Comparison of ENCODE assay signal across 8 cellular contexts in genomic region chr3:57998366-57999283, GRCh38. TPM values are rescaled to one million over a fixed set of nuclear protein-coding genes. Genes with fewer than 3 reads are reported as not detected.
A peak's percentile ranks its signal among the peaks of the same experiment; 100 is the strongest.
DNase-seq lines count a peak whose midpoint lies in the region; ATAC-seq and TF ChIP-seq lines count a peak whose summit lies in the region.

No MANE protein-coding gene starts in this region.

- H3K4ac ChIP-seq in H9 (ENCODE audit: low read depth, low read length), result no peak overlapping the region

- no peak overlapping the region for H3K18ac ChIP-seq in H9 (ENCODE audit: insufficient read length, low read depth, low read length)

- H3K4me2 ChIP-seq in H9 (ENCODE audit: insufficient read depth, insufficient read length, low read length), result no peak overlapping the region

- H3K36me3 Mint-ChIP-seq in CD4-positive, alpha-beta memory T cell, result no peaks in the 10 kb centered on the region
- H3K36me3 Mint-ChIP-seq in H9 (ENCODE audit: insufficient read depth in 1 of 3, low read depth in 3 of 3) (no peaks in the 10 kb centered on the region), T-helper 17 cell (ENCODE audit: low read depth) (no peaks in the 10 kb centered on the region)

- POLR2A ChIA-PET in CD4-positive, alpha-beta memory T cell (lab: Charles Lee; ENCODE audit: partially characterized antibody), result no interaction called here
- POLR2A ChIA-PET in A673 (lab: Charles Lee; ENCODE audit: low non-redundant PET), result no interaction called here

- H4K5ac ChIP-seq in H9 (ENCODE audit: insufficient read length, low read depth, low read length), result no peak overlapping the region

- peak overlapping the region in 1 of 2 donors; percentile 31 for H3K4me3 ChIP-seq in CD4-positive, alpha-beta memory T cell (ENCODE audit: low read length in 2 of 2)
- H3K4me3 ChIP-seq in left ventricle myocardium inferior (peak overlapping the region; percentile 20), transverse colon (peak overlapping the region in 1 of 4 donors; percentile 0), A673 (ENCODE audit: low read depth, low read length, poor library complexity, severe bottlenecking) (no peak overlapping the region)

- H3K36me3 ChIP-seq in CD4-positive, alpha-beta memory T cell (ENCODE audit: insufficient read depth, low read length), result no peaks in the 10 kb centered on the region
- H3K36me3 ChIP-seq in left ventricle myocardium inferior, result no peaks in the 10 kb centered on the region
- no peaks in the 10 kb centered on the region for H3K36me3 ChIP-seq in transverse colon
- no peaks in the 10 kb centered on the region for H3K36me3 ChIP-seq in A673 (ENCODE audit: insufficient read depth, low read length, poor library complexity, severe bottlenecking)

- H4K20me1 ChIP-seq in H9 (ENCODE audit: control insufficient read depth, insufficient read depth, insufficient read length), result no peaks in the 10 kb centered on the region

- H2AFZ ChIP-seq in H9 (ENCODE audit: low read length), result no peak overlapping the region

- BruUV-seq in A673 (replicated peaks; lab: Mats Ljungman, UMichigan), result no TSS peak

- no peak overlapping the region for H2AK5ac ChIP-seq in H9 (ENCODE audit: insufficient read length, low read length)

- H3K27me3 ChIP-seq in CD4-positive, alpha-beta memory T cell (ENCODE audit: insufficient read depth, low read length), result no peaks in the 10 kb centered on the region
- H3K27me3 ChIP-seq in H9 (ENCODE audit: insufficient read depth, low read length) (no peaks in the 10 kb centered on the region), left ventricle myocardium inferior (ENCODE audit: low read depth) (no peaks in the 10 kb centered on the region), transverse colon (no peaks in the 10 kb centered on the region), A673 (replicated peaks; ENCODE audit: insufficient read depth, low read depth, low read length, poor library complexity) (no peaks in the 10 kb centered on the region)

- peak overlapping the region; percentile 5 to 92 (median 17) for H3K27ac Mint-ChIP-seq in CD4-positive, alpha-beta memory T cell
- H3K27ac Mint-ChIP-seq in H9 (no peak overlapping the region; a peak in 2 of 7 replicates), T-helper 17 cell (peak overlapping the region; percentile 94)

- peaks cover 8 to 12% (median 10%) of the 10 kb centered on the region in 4 donors for H3K4me1 Mint-ChIP-seq in CD4-positive, alpha-beta memory T cell
- no peaks in the 10 kb centered on the region for H3K4me1 Mint-ChIP-seq in H9
- H3K4me1 Mint-ChIP-seq in T-helper 17 cell, result peaks cover 9% of the 10 kb centered on the region

- H2BK5ac ChIP-seq in H9 (ENCODE audit: insufficient read length, low read length), result no peak overlapping the region

- TF ChIP-seq CTCF in H9 (conservative IDR thresholded peaks at IDR 0.05) (no peak), left ventricle myocardium inferior (IDR thresholded peaks at IDR 0.05; ENCODE audit: borderline replicate concordance) (no peak), transverse colon (IDR thresholded peaks at IDR 0.05) (no peak), A673 (conservative IDR thresholded peaks at IDR 0.05; ENCODE audit: low read depth, low read length) (no peak)

- no peak overlapping the region for H4K8ac ChIP-seq in H9 (replicated peaks; ENCODE audit: insufficient read length, low read depth, low read length)

- no peak overlapping the region for H2BK20ac ChIP-seq in H9 (ENCODE audit: low read depth, low read length, poor library complexity, severe bottlenecking)

- H3K27ac ChIP-seq in CD4-positive, alpha-beta memory T cell (ENCODE audit: low read depth, low read length), result no peak overlapping the region
- H3K27ac ChIP-seq in H9 (ENCODE audit: insufficient read length, low read depth, low read length) (no peak overlapping the region), left ventricle myocardium inferior (replicated peaks) (peak overlapping the region; percentile 70), transverse colon (peak overlapping the region; percentile 77 to 86 (median 83)), A673 (ENCODE audit: low read depth, low read length, poor library complexity, severe bottlenecking) (no peak overlapping the region)

- CTCF ChIA-PET in CD4-positive, alpha-beta memory T cell (lab: Charles Lee; ENCODE audit: partially characterized antibody), result interaction anchor here (0.5 to 2.3 kb wide), 2 partner anchors 10 to 309 kb away, joined by 4 to 20 read pairs; partner anchors contain the start of gene FLNB
- CTCF ChIA-PET in A673 (lab: Charles Lee), result no interaction called here

- TF ChIP-seq EP300 in transverse colon (IDR thresholded peaks at IDR 0.05; ENCODE audit: low read depth), result no peak

- in situ Hi-C loops in transverse colon (cut with MboI; ENCODE audit: low pct_ligation_motif_present in 1 of 4, low pct_unique_long_range_greater_than_20kb in 1 of 4, low sequenced_read_pairs in 3 of 4), result no loop called here

- H3K4me1 ChIP-seq in CD4-positive, alpha-beta memory T cell (ENCODE audit: insufficient read depth, low read length), result peaks cover 13% of the 10 kb centered on the region
- H3K4me1 ChIP-seq in H9 (ENCODE audit: insufficient read depth, low read length) (no peaks in the 10 kb centered on the region; the same call in 1 of the 2 replicates), left ventricle myocardium inferior (peaks cover 24% of the 10 kb centered on the region), transverse colon (peaks cover 11 to 49% (median 21%) of the 10 kb centered on the region in 4 donors), A673 (ENCODE audit: insufficient read depth, low read length, poor library complexity, severe bottlenecking) (no peaks in the 10 kb centered on the region)

- intact Hi-C loops in CD4-positive, alpha-beta memory T cell (cut with micrococcal nuclease), result no loop called here
- intact Hi-C loops in left ventricle myocardium inferior (cut with micrococcal nuclease) (no loop called here), transverse colon (cut with DNase I; ENCODE audit: low total_unique reads) (no loop called here), A673 (cut with micrococcal nuclease; ENCODE audit: unreplicated experiment) (no loop called here), posterior vena cava (cut with DNase I) (loop anchor here (5.0 kb wide), 2 partner anchors 36 to 876 kb away; no protein-coding TSS in a partner anchor)

- no peak overlapping the region for H2BK120ac ChIP-seq in H9 (ENCODE audit: low read depth, low read length, poor library complexity, severe bottlenecking)

- no peak overlapping the region for H3K14ac ChIP-seq in H9 (ENCODE audit: insufficient read depth, low read length)

- DNase-seq in CD4-positive, alpha-beta memory T cell, result peak in 2 of 5 donors; percentile 2 to 8
- no peak for DNase-seq in H9
- no peak for DNase-seq in T-helper 17 cell
- DNase-seq in left ventricle myocardium inferior, result no peak
- peak; percentile 50 for DNase-seq in transverse colon
- DNase-seq in A673 (ENCODE audit: low spot score), result no peak
- DNase-seq in posterior vena cava (ENCODE audit: low spot score), result no peak

- H3K9ac ChIP-seq in H9 (ENCODE audit: extremely low read depth, insufficient read length, low read length), result no peak overlapping the region

- no peak overlapping the region for H2BK12ac ChIP-seq in H9 (ENCODE audit: insufficient read length, low read depth, low read length)

- no peaks in the 10 kb centered on the region for H3K79me1 ChIP-seq in H9 (ENCODE audit: insufficient read depth, low read depth, low read length, poor library complexity, severe bottlenecking)

- peak; percentile 47 for ATAC-seq in T-helper 17 cell
- ATAC-seq in HG02840 (IDR thresholded peaks at IDR 0.05; ENCODE audit: low FRiP score, unreplicated experiment), result no peak

- no peak overlapping the region for H3K56ac ChIP-seq in H9 (ENCODE audit: insufficient read length, low read depth, low read length)

- H3K23ac ChIP-seq in H9 (ENCODE audit: insufficient read length, low read depth, low read length), result no peak overlapping the region

- no peak overlapping the region for H3T11ph ChIP-seq in H9 (ENCODE audit: low read length)

- peak overlapping the region; percentile 69 to 86 (median 75) for H3K4me3 Mint-ChIP-seq in CD4-positive, alpha-beta memory T cell
- H3K4me3 Mint-ChIP-seq in H9, result no peak overlapping the region
- peak overlapping the region; percentile 90 for H3K4me3 Mint-ChIP-seq in T-helper 17 cell

- H3K27me3 Mint-ChIP-seq in CD4-positive, alpha-beta memory T cell, result no peaks in the 10 kb centered on the region
- H3K27me3 Mint-ChIP-seq in H9 (ENCODE audit: low read depth) (no peaks in the 10 kb centered on the region), T-helper 17 cell (no peaks in the 10 kb centered on the region)

- WGBS in H9 (ENCODE audit: extremely low coverage, insufficient read length, low lambda C conversion rate), result no CpG with 5 or more reads among the region's 10 CpGs
- 33 to 38% methylated on average over 3 to 10 of the region's 10 CpGs for WGBS in transverse colon (ENCODE audit: low coverage in 1 of 2), 2 donors

- peak; percentile 46 for TF ChIP-seq POLR2A in transverse colon (IDR thresholded peaks at IDR 0.05)

- no peaks in the 10 kb centered on the region for H3K79me2 ChIP-seq in H9 (ENCODE audit: insufficient read depth, low read length)

- H3K23me2 ChIP-seq in H9 (ENCODE audit: insufficient read length, low read depth, low read length, poor library complexity, severe bottlenecking), result no peaks in the 10 kb centered on the region

- H3K9me3 ChIP-seq in CD4-positive, alpha-beta memory T cell (ENCODE audit: control insufficient read depth in 1 of 2, low read length in 2 of 2), result no peaks in the 10 kb centered on the region
- H3K9me3 ChIP-seq in H9 (ENCODE audit: control insufficient read depth, low read depth, low read length), result no peaks in the 10 kb centered on the region
- no peaks in the 10 kb centered on the region for H3K9me3 ChIP-seq in T-helper 17 cell (ENCODE audit: control insufficient read depth, low read length, poor library complexity, severe bottlenecking)
- H3K9me3 ChIP-seq in left ventricle myocardium inferior (replicated peaks), result no peaks in the 10 kb centered on the region
- no peaks in the 10 kb centered on the region for H3K9me3 ChIP-seq in transverse colon
- no peaks in the 10 kb centered on the region for H3K9me3 ChIP-seq in A673 (ENCODE audit: low read depth, low read length, poor library complexity, severe bottlenecking)

- H3K9me3 Mint-ChIP-seq in CD4-positive, alpha-beta memory T cell, result no peaks in the 10 kb centered on the region
- H3K9me3 Mint-ChIP-seq in H9, result no peaks in the 10 kb centered on the region

- 0 out of 2 replicates have a peak overlapping the region, but pooled peaks have one; percentile 28 for H2BK15ac ChIP-seq in H9 (ENCODE audit: low read depth, low read length)

- H4K91ac ChIP-seq in H9 (ENCODE audit: insufficient read length, low read depth, low read length), result no peak overlapping the region

RNA-seq across cellular contexts. Expression of gene FLNB, which starts 9.6 kb away (rescaled TPM):
- 10 to 100 TPM; 22.5 to 28.5 TPM for total RNA-seq in CD4-positive, alpha-beta memory T cell
- polyA plus RNA-seq in CD4-positive, alpha-beta memory T cell, result 10 to 100 TPM in 1 of 2 donors, 1 to 10 TPM in 1; 3.9 to 14.6 TPM
- 75.8 and 83.4 TPM in 2 replicates for total RNA-seq in H9 (2021)
- 10 to 100 TPM; 41.1 to 42.5 TPM for total RNA-seq in T-helper 17 cell
- total RNA-seq in left ventricle myocardium inferior, result 34.8 TPM
- total RNA-seq in transverse colon, result 100 to 1,000 TPM; 282 to 707 (median 563) TPM
- 41.2 and 43.7 TPM in 2 replicates for total RNA-seq in A673 (2021)
- total RNA-seq in posterior vena cava, result 100 to 1,000 TPM; 130 to 133 TPM

Comparison
In these comparisons a context has a peak if more than half of its experiments do, and no peak if none do; other contexts are left out.
1. H3K27ac ChIP-seq: peak in left ventricle myocardium inferior (single experiment) and transverse colon (4 of 4); none in CD4-positive, alpha-beta memory T cell (single experiment), H9 (single experiment) and A673 (single experiment).
2. H3K27ac Mint-ChIP-seq: peak in CD4-positive, alpha-beta memory T cell (7 of 7) and T-helper 17 cell (single experiment); none in H9 (0 of 3).
3. H3K4me3 Mint-ChIP-seq: peak in CD4-positive, alpha-beta memory T cell (8 of 8) and T-helper 17 cell (single experiment); none in H9 (0 of 2).
4. intact Hi-C loops: an anchor here in posterior vena cava (5.0 kb wide); none called in CD4-positive, alpha-beta memory T cell, left ventricle myocardium inferior, transverse colon and A673.